Comparison of ENCODE assay signal across 1 cellular context in genomic region chr3:181250714-181251113, GRCh38.
TF ChIP-seq lines count a peak whose summit lies in the region.

No MANE protein-coding gene starts in this region.

TF ChIP-seq in WTC11, 78 proteins besides CTCF, POLR2A, EP300 and RAD21 (continued from another document):
- no peak for TF ChIP-seq AR (CRISPR knock-in tag; IDR thresholded peaks at IDR 0.05)
TF ChIP-seq in WTC11: peak in this region for 0.
